In genomic region chr14:51938137-51938536, GRCh38 we compare ENCODE assay signal across 25 cellular contexts. TPM values are rescaled to one million over a fixed set of nuclear protein-coding genes. Genes with fewer than 3 reads are reported as not detected.
DNase-seq lines count a peak whose midpoint lies in the region; ATAC-seq, FAIRE-seq and TF ChIP-seq lines count a peak whose summit lies in the region.
"Had no signal": no experiment of that assay in that cellular context is flagged by ENCODE, and none has a peak within 500 bp of the region (broad histone marks: within the 10 kb centered on the region; RNA-seq: fewer than 3 reads in every experiment).

No MANE protein-coding gene starts in this region.

- no peak for TF ChIP-seq CTCF in AG10803 (conservative IDR thresholded peaks at IDR 0.05; ENCODE audit: low read length)
- no peak for TF ChIP-seq CTCF in choroid plexus epithelial cell (conservative IDR thresholded peaks at IDR 0.05; ENCODE audit: low read depth, low read length)
- TF ChIP-seq CTCF in natural killer cell (IDR thresholded peaks at IDR 0.05), result no peak

- H3K4me3 ChIP-seq in AG10803 (ENCODE audit: low read length), result no peak overlapping the region
- H3K4me3 ChIP-seq in choroid plexus epithelial cell (ENCODE audit: low read depth, low read length), result no peak overlapping the region
- H3K4me3 ChIP-seq: A549; ascending aorta; BLaER1 treated with 17β-estradiol and CSF1 and Interleukin-3, amounts not matched to agents 10 nM and 100 nM; esophagus muscularis mucosa; HAP-1; K562; ovary had no signal

- H3K27ac Mint-ChIP-seq in natural killer cell, result peak overlapping the region; percentile 87 to 94
- H3K27ac Mint-ChIP-seq: activated T-cell treated with anti-CD3 and anti-CD28 coated beads, Interleukin-2, amount 50 U/mL, for 24 hours had no signal

- no peak for ATAC-seq in natural killer cell
- ATAC-seq: A549, K562, right cardiac atrium had no signal

- H3K36me3 Mint-ChIP-seq in natural killer cell, result no peaks in the 10 kb centered on the region

- H3K4me3 Mint-ChIP-seq in natural killer cell, result peak overlapping the region; percentile 38
- H3K4me3 Mint-ChIP-seq: activated T-cell treated with anti-CD3 and anti-CD28 coated beads, Interleukin-2, amount 50 U/mL, for 24 hours had no signal

- H3K9me3 Mint-ChIP-seq in natural killer cell, result no peaks in the 10 kb centered on the region

- DNase-seq in AG10803 (ENCODE audit: low read depth), result peak; percentile 50
- DNase-seq in GM19239 (ENCODE audit: insufficient read length, low spot score), result no peak
- DNase-seq in choroid plexus epithelial cell (ENCODE audit: low read depth), result peak; percentile 57
- no peak for DNase-seq in natural killer cell
- DNase-seq in cardiac septum (ENCODE audit: low spot score), result no peak
- no peak for DNase-seq in NOMO-1 (lab: John Stamatoyannopoulos, UW; ENCODE audit: unreplicated experiment in 2 of 2)
- DNase-seq in EL, result no peak
- no peak for DNase-seq in putamen (ENCODE audit: low spot score)
- DNase-seq: activated CD4-positive, alpha-beta T cell treated with anti-CD3 and anti-CD28 coated beads for 1 hour; activated CD8-positive, alpha-beta memory T cell treated with anti-CD3 and anti-CD28 coated beads for 24 hours; activated naive CD4-positive, alpha-beta T cell treated with anti-CD3 and anti-CD28 coated beads, Interleukin-2, amount 50 U/mL, for 16 hours; activated T-cell treated with anti-CD3 and anti-CD28 coated beads, Interleukin-2, amount 50 U/mL, for 24 hours; effector memory CD4-positive, alpha-beta T cell; mammary epithelial cell; NCI-H187; NCI-H774; ovary; right cardiac atrium; stimulated activated CD4-positive, alpha-beta T cell treated with anti-CD3 and anti-CD28 coated beads, Interleukin-12 subunit alpha, Interleukin-12 subunit beta, amount 100 ng/mL, for 4 hours had no signal

- intact Hi-C loops in natural killer cell (cut with micrococcal nuclease), result no loop called here
- intact Hi-C loops in cardiac septum (cut with DNase I), result no loop called here

- peak; percentile 14 for FAIRE-seq in GM19239 (lab: Jason Lieb, UNC)
- FAIRE-seq: A549, K562 had no signal

- no peaks in the 10 kb centered on the region for H3K27me3 Mint-ChIP-seq in natural killer cell (ENCODE audit: low read depth in 2 of 2)
- H3K27me3 Mint-ChIP-seq: activated T-cell treated with anti-CD3 and anti-CD28 coated beads, Interleukin-2, amount 50 U/mL, for 24 hours had no signal

- peaks cover 88 to 93% of the 10 kb centered on the region in 2 donors for H3K4me1 Mint-ChIP-seq in natural killer cell

RNA-seq across cellular contexts. Expression of gene RTRAF, which starts 51.2 kb away (rescaled TPM):
- total RNA-seq in natural killer cell (10 to 100 TPM; 84.3 to 96.5 (median 92.7) TPM), cardiac septum (159 TPM)

Comparison
In these comparisons a context has a peak if more than half of its experiments do, and no peak if none do; other contexts are left out.
1. DNase-seq: peak in AG10803 (single experiment) and choroid plexus epithelial cell (single experiment); none in GM19239 (single experiment), natural killer cell (single experiment), cardiac septum (single experiment), NOMO-1 (0 of 2), EL (single experiment) and putamen (single experiment).